Comparison of ENCODE assay signal across 22 cellular contexts in genomic region chr7:155309021-155309338, GRCh38. TPM values are rescaled to one million over a fixed set of nuclear protein-coding genes. Genes with fewer than 3 reads are reported as not detected.
A peak's percentile ranks its signal among the peaks of the same experiment; 100 is the strongest.
DNase-seq lines count a peak whose midpoint lies in the region; ATAC-seq and TF ChIP-seq lines count a peak whose summit lies in the region.
"Had no signal": no experiment of that assay in that cellular context is flagged by ENCODE, and none has a peak within 500 bp of the region (broad histone marks: within the 10 kb centered on the region; RNA-seq: fewer than 3 reads in every experiment).

No MANE protein-coding gene starts in this region.

- TF ChIP-seq CTCF in OCI-LY7 (conservative IDR thresholded peaks at IDR 0.05; ENCODE audit: low read length) (no peak), endothelial cell (IDR thresholded peaks at IDR 0.05; ENCODE audit: unreplicated experiment) (no peak)

- H3K4me1 ChIP-seq in OCI-LY7 (ENCODE audit: insufficient read depth, low read length, poor library complexity, severe bottlenecking) (no peaks in the 10 kb centered on the region), mesenchymal stem cell (ENCODE audit: control insufficient read depth, insufficient read depth, low read depth, low read length) (peaks cover 2% of the 10 kb centered on the region)
- H3K4me1 ChIP-seq: A549, Caco-2, HAP-1 had no signal

- no peak overlapping the region for H4K8ac ChIP-seq in mesenchymal stem cell (ENCODE audit: low read length)

- no peak overlapping the region for H3K9ac ChIP-seq in mesenchymal stem cell (ENCODE audit: low read length)
- H3K9ac ChIP-seq: BLaER1 had no signal

- H2BK5ac ChIP-seq in mesenchymal stem cell (ENCODE audit: low read depth, low read length, poor library complexity, severe bottlenecking) = no peak overlapping the region

- DNase-seq in OCI-LY7 (ENCODE audit: low spot score) = no peak
- DNase-seq in endothelial cell (ENCODE audit: low spot score) = no peak
- no peak for DNase-seq in mesenchymal stem cell
- no peak for DNase-seq in T1000 (lab: John Stamatoyannopoulos, UW)
- no peak for DNase-seq in cerebellar cortex (ENCODE audit: low spot score)
- DNase-seq: 8988T; ACHN; Caco-2; CD4-positive, CD25-positive, alpha-beta regulatory T cell; CD8-positive, alpha-beta T cell; DMS153; DND-41; GOT3; HFFc6 had no signal

- peak; percentile 5 for TF ChIP-seq POLR2A in GM10847 (IDR thresholded peaks at IDR 0.05; ENCODE audit: extremely low read depth, insufficient read length)
- peak; percentile 6 for TF ChIP-seq POLR2A in GM18951 (IDR thresholded peaks at IDR 0.05; ENCODE audit: extremely low read depth, insufficient read depth, insufficient read length)

- H3K27ac Mint-ChIP-seq in endothelial cell (ENCODE audit: unreplicated experiment) = no peak overlapping the region
- H3K27ac Mint-ChIP-seq: B cell; CD4-positive, CD25-positive, alpha-beta regulatory T cell; CD8-positive, alpha-beta T cell; HFFc6 had no signal

- H3K27ac ChIP-seq in OCI-LY7 (ENCODE audit: low read depth, low read length, poor library complexity, severe bottlenecking) (no peak overlapping the region), mesenchymal stem cell (ENCODE audit: low read length, poor library complexity, severe bottlenecking) (no peak overlapping the region)
- H3K27ac ChIP-seq: A549, BLaER1, C4-2B had no signal

- no peaks in the 10 kb centered on the region for H3K9me2 ChIP-seq in OCI-LY7 (ENCODE audit: insufficient read depth, low read length)

- H3K4me2 ChIP-seq in OCI-LY7 (ENCODE audit: low read length) (no peak overlapping the region), mesenchymal stem cell (ENCODE audit: low read length, poor library complexity, severe bottlenecking) (no peak overlapping the region)
- H3K4me2 ChIP-seq: A549, BLaER1 had no signal

- H3K36me3 Mint-ChIP-seq in endothelial cell (ENCODE audit: low read depth, unreplicated experiment) = peaks cover 29% of the 10 kb centered on the region

- peaks cover 2% of the 10 kb centered on the region for H3K27me3 Mint-ChIP-seq in endothelial cell (ENCODE audit: unreplicated experiment)
- H3K27me3 Mint-ChIP-seq: B cell had no signal

- CTCF ChIA-PET in OCI-LY7 (lab: Charles Lee; ENCODE audit: unreplicated experiment) = no interaction called here

- H3K4me3 Mint-ChIP-seq in endothelial cell (ENCODE audit: unreplicated experiment) = peak overlapping the region; percentile 47
- H3K4me3 Mint-ChIP-seq: B cell; CD4-positive, CD25-positive, alpha-beta regulatory T cell; CD8-positive, alpha-beta T cell; HFFc6 had no signal

- no peak overlapping the region for H2BK120ac ChIP-seq in mesenchymal stem cell (ENCODE audit: low read depth, low read length)

- ATAC-seq in HG02852 (IDR thresholded peaks at IDR 0.05; ENCODE audit: unreplicated experiment) = no peak
- ATAC-seq: A549; CD8-positive, alpha-beta T cell had no signal

- BruUV-seq in OCI-LY7 (replicated peaks; lab: Mats Ljungman, UMichigan) = TSS peak; percentile 5

- peaks cover 70% of the 10 kb centered on the region for H3K36me3 ChIP-seq in OCI-LY7 (ENCODE audit: insufficient read depth, low read length)
- H3K36me3 ChIP-seq in mesenchymal stem cell (ENCODE audit: control insufficient read depth in 1 of 2, insufficient read depth in 2 of 2, low read depth in 1 of 2, low read length in 2 of 2) = peaks cover 19 to 73% of the 10 kb centered on the region in 2 experiments

- H3K4ac ChIP-seq in mesenchymal stem cell (ENCODE audit: low read depth in 1 of 2, low read length in 2 of 2) = no peak overlapping the region

- no peaks in the 10 kb centered on the region for H3K4me1 Mint-ChIP-seq in endothelial cell (ENCODE audit: unreplicated experiment)

- POLR2A ChIA-PET in OCI-LY7 (lab: Charles Lee) = no interaction called here

- no peaks in the 10 kb centered on the region for H3K9me3 ChIP-seq in OCI-LY7 (ENCODE audit: low read length)
- H3K9me3 ChIP-seq in mesenchymal stem cell (ENCODE audit: control insufficient read depth, low read length) = no peaks in the 10 kb centered on the region
- H3K9me3 ChIP-seq: A549, Caco-2, HAP-1 had no signal

- no peak overlapping the region for H3K18ac ChIP-seq in mesenchymal stem cell (ENCODE audit: low read depth in 1 of 2, low read length in 2 of 2)

- H3K23ac ChIP-seq in mesenchymal stem cell (ENCODE audit: low read length in 2 of 2) = no peak overlapping the region

- WGBS in mesenchymal stem cell = 100% methylated on average over 1 of the region's 1 CpG

- H3K4me3 ChIP-seq in OCI-LY7 (ENCODE audit: low read depth, low read length, poor library complexity, severe bottlenecking) = no peak overlapping the region
- no peak overlapping the region for H3K4me3 ChIP-seq in mesenchymal stem cell (ENCODE audit: insufficient read depth in 1 of 2, low read depth in 1 of 2, low read length in 2 of 2)
- H3K4me3 ChIP-seq: A549, BLaER1, HAP-1 had no signal

- peaks cover 16% of the 10 kb centered on the region for H4K20me1 ChIP-seq in OCI-LY7 (ENCODE audit: insufficient read depth, low read length)

- H2BK15ac ChIP-seq in mesenchymal stem cell (ENCODE audit: low read depth, poor library complexity, severe bottlenecking) = no peak overlapping the region

- no peaks in the 10 kb centered on the region for H3K27me3 ChIP-seq in mesenchymal stem cell (ENCODE audit: control insufficient read depth in 1 of 2, insufficient read depth in 1 of 2, low read length in 2 of 2)
- H3K27me3 ChIP-seq: BLaER1 had no signal

- peaks cover 17% of the 10 kb centered on the region for H3K79me1 ChIP-seq in mesenchymal stem cell (replicated peaks; ENCODE audit: low read length, poor library complexity, severe bottlenecking)

- in situ Hi-C loops in GM18951 (cut with MboI; ENCODE audit: low sequenced_read_pairs, unreplicated experiment) = no loop called here

- peaks cover 6% of the 10 kb centered on the region; the same call in 1 of the 2 replicates for H3K79me2 ChIP-seq in OCI-LY7 (ENCODE audit: insufficient read depth, low read depth, low read length)

- H4K91ac ChIP-seq in mesenchymal stem cell (ENCODE audit: low read length) = no peak overlapping the region

- H2AFZ ChIP-seq in OCI-LY7 (ENCODE audit: low read length) = no peak overlapping the region
- no peak overlapping the region for H2AFZ ChIP-seq in mesenchymal stem cell (ENCODE audit: low read depth, low read length)

- no peak overlapping the region for H3K14ac ChIP-seq in mesenchymal stem cell (ENCODE audit: low read length in 2 of 2)

- H3K9me3 Mint-ChIP-seq in endothelial cell (ENCODE audit: unreplicated experiment) = no peaks in the 10 kb centered on the region
- H3K9me3 Mint-ChIP-seq: CD4-positive, CD25-positive, alpha-beta regulatory T cell; CD8-positive, alpha-beta T cell; HFFc6 had no signal

- no peak overlapping the region for H2AK5ac ChIP-seq in mesenchymal stem cell (ENCODE audit: low read length, severe bottlenecking)

- intact Hi-C loops in OCI-LY7 (cut with micrococcal nuclease; ENCODE audit: unreplicated experiment) = no loop called here

- H2BK12ac ChIP-seq in mesenchymal stem cell (ENCODE audit: low read length in 2 of 2) = no peak overlapping the region

RNA-seq across cellular contexts. Expression of gene INSIG1, which starts 11.3 kb away (rescaled TPM):
- 105 and 122 TPM in 2 replicates for total RNA-seq in OCI-LY7 (2014; rRNA removed; shearing (Covaris generic))
- 164 and 166 TPM in 2 replicates for total RNA-seq in OCI-LY7 (2022)
- total RNA-seq in endothelial cell (ENCODE audit: unreplicated experiment) = 53.1 TPM
- polyA plus RNA-seq in mesenchymal stem cell (2013, experiment 1 of 2) = 274 TPM
- polyA plus RNA-seq in mesenchymal stem cell (2013, experiment 2 of 2) = 281 TPM
